21 cellular contexts compared by ENCODE assay signal in the genomic region with DNA sequence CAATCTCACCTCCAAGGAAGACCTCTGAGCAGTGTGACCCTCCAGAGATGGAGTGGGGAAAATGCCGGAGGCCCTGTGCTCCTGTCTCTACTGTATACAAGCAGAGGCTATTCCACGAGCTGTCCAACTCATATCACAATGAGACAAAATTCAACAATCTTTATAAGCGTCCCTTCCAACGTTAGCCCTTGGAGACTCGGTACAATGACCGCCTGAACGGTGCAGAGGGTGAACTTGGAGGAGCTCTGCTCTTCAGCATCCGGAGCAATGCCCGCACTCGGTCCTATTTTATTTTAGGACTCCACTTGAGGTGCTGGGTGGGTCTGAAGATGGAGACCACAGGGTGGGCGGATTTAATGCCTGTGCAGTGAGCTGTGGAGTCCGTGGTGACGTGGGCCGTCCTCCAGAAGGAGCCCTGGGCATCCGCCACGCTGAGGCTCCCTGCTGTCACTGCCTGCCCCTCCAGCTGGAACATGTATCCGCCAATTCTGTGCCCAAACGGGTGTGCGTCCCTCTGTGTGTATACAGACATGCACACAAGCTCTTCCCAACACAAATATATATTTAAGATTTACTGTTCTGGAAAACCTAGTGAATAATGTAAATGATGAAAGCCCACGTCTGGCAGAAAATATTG.
"Had no signal": no experiment of that assay in that cellular context is flagged by ENCODE, and none has a peak within 500 bp of the region (broad histone marks: within the 10 kb centered on the region; RNA-seq: fewer than 3 reads in every experiment).

No MANE protein-coding gene starts in this region.

- FAIRE-seq: HTR-8/SVneo had no signal

- H3K4me3 ChIP-seq: MG63 had no signal

- H3K27ac ChIP-seq: HL-60, RWPE1 had no signal

- H3K36me3 ChIP-seq: MG63 had no signal

- H3K9ac ChIP-seq: SK-N-SH had no signal

- DNase-seq: Karpas-422, KG1, NCI-H1092, NCI-H1105 treated with DMSO at 0.1 percent for 48 hours, NCI-H1417 treated with DMSO at 0.1 percent for 48 hours, NCI-H146, NCI-H1694 treated with DMSO at 0.1 percent for 48 hours, NCI-H2029, NCI-H2081 treated with DMSO at 0.1 percent for 48 hours, NCI-H2171, NCI-H446, NCI-H510A, NCI-H524 treated with DMSO at 0.1 percent for 48 hours, NCI-H69, NCI-H774, SHP77, SK-N-SH had no signal

- H3K9me3 ChIP-seq: SK-N-SH had no signal

- H3K27me3 ChIP-seq: MG63 had no signal
